Comparison of ENCODE assay signal across 27 cellular contexts in genomic region chr14:27642251-27642866, GRCh38.
"Had no signal": no experiment of that assay in that cellular context is flagged by ENCODE, and none has a peak within 500 bp of the region (broad histone marks: within the 10 kb centered on the region; RNA-seq: fewer than 3 reads in every experiment).

No MANE protein-coding gene starts in this region.

- H3K4me1 ChIP-seq: stomach, suprapubic skin, testis, thyroid gland, tibial artery, tibial nerve, transverse colon, upper lobe of left lung, upper lobe of right lung, uterus, vagina had no signal

- H3K27me3 ChIP-seq: stomach, suprapubic skin, testis, thyroid gland, tibial artery, tibial nerve, transverse colon, upper lobe of left lung, upper lobe of right lung, uterus, vagina had no signal

- DNase-seq: stimulated activated CD4-positive, alpha-beta T cell treated with anti-CD3 and anti-CD28 coated beads, Interleukin-2, amount 100 ng/mL, for 48 hours; stimulated activated CD4-positive, alpha-beta T cell treated with anti-CD3 and anti-CD28 coated beads, Interleukin-4, amount 100 ng/mL, for 1 hour; stimulated activated CD4-positive, alpha-beta T cell treated with anti-CD3 and anti-CD28 coated beads, Interleukin-4, amount 100 ng/mL, for 24 hours; stimulated activated CD4-positive, alpha-beta T cell treated with anti-CD3 and anti-CD28 coated beads, Interleukin-4, amount 100 ng/mL, for 4 hours; stimulated activated CD8-positive, alpha-beta memory T cell treated with anti-CD3 and anti-CD28 coated beads, Interleukin-4, amount 100 ng/mL, for 48 hours; stimulated activated naive B cell treated with anti-CD40 and anti-IgM and Interleukin-4, amounts not matched to agents 10 μg/mL and 1 μg/mL and 100 μg/mL, for 72 hours; stimulated activated naive CD4-positive, alpha-beta T cell; stimulated activated naive CD4-positive, alpha-beta T cell treated with Interleukin-2 at 50 U/mL for 16 hours; stimulated activated naive CD8-positive, alpha-beta T cell treated with anti-CD3 and anti-CD28 coated beads, Interleukin-15, amount 100 ng/mL, for 72 hours; stimulated activated naive CD8-positive, alpha-beta T cell treated with anti-CD3 and anti-CD28 coated beads, Interleukin-15, Interleukin-2, amounts not matched to agents 100 U/mL and 50 U/mL, for 24 hours; stomach; substantia nigra; testis; thyroid gland; tibial artery; transverse colon; trophoblast cell; upper lobe of left lung; upper lobe of right lung; uterus had no signal

- H3K4me3 ChIP-seq: stomach, suprapubic skin, testis, thoracic aorta, thyroid gland, tibial artery, tibial nerve, transverse colon, upper lobe of left lung, upper lobe of right lung, uterus, vagina had no signal

- H3K27ac ChIP-seq: stomach, suprapubic skin, testis, thoracic aorta, thyroid gland, tibial artery, tibial nerve, transverse colon, upper lobe of left lung, upper lobe of right lung, uterus, vagina had no signal

- H3K36me3 ChIP-seq: stomach, suprapubic skin, thoracic aorta, thyroid gland, tibial artery, tibial nerve, transverse colon, upper lobe of left lung, upper lobe of right lung, uterus, vagina had no signal

- FAIRE-seq: urothelium cell line had no signal

- H3K9me3 ChIP-seq: testis, thyroid gland, upper lobe of right lung, uterus had no signal

- ATAC-seq: stimulated activated effector memory CD8-positive, alpha-beta T cell treated with anti-CD3 and anti-CD28 coated beads, Interleukin-12 subunit alpha, Interleukin-12 subunit beta, amount 100 ng/mL, for 72 hours; stimulated activated memory B cell treated with anti-CD40 and anti-IgM and Interleukin-4, amounts not matched to agents 10 μg/mL and 1 μg/mL and 100 μg/mL, for 72 hours; stimulated activated naive B cell treated with anti-CD40 and anti-IgM and Interleukin-4, amounts not matched to agents 10 μg/mL and 1 μg/mL and 100 μg/mL, for 72 hours; stimulated activated naive CD8-positive, alpha-beta T cell treated with anti-CD3 and anti-CD28 coated beads, Interleukin-15, amount 100 ng/mL, for 72 hours; stimulated activated naive CD8-positive, alpha-beta T cell treated with anti-CD3 and anti-CD28 coated beads, Interleukin-15, Interleukin-2, amounts not matched to agents 100 U/mL and 50 U/mL, for 24 hours; upper lobe of right lung had no signal
